In the genomic region with DNA sequence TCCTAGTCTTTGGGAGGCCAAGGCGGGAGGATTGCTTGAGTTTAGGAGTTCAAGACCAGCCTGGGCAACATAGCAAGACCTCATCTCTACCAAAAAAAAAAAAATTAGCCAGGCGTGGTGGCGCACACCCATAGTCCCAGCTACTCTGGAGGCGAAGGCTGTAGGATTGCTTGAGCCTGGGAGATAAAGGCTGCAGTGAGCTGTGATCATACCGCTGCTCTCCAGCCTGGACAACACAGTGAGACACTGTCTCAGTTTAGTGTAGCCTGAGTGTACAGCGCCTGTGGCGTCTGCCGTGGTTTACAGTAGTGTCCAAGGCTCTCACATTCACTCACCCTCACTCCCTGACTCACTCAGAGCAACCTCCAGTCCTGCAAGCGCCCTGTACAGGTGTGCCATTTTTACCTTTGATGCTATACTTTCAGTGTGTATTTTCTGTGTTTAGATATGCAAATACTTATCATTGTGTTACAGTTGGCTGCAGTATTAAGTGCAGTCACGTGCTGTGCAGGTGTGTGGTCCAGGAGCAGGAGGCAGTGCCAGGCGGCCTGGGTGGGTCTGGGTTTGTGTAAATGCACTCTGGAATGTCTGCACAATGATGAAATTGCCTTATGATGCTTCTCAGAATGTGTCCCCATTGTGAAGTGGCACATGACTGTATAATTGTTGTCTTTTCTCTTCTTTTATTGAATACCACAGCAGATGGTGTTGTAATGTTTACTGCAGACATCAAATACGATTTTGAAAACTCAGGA, we compare ENCODE assay signal across 19 cellular contexts. TPM values are rescaled to one million over a fixed set of nuclear protein-coding genes. Genes with fewer than 3 reads are reported as not detected.
DNase-seq lines count a peak whose midpoint lies in the region; ATAC-seq, FAIRE-seq and TF ChIP-seq lines count a peak whose summit lies in the region.
"Had no signal": no experiment of that assay in that cellular context is flagged by ENCODE, and none has a peak within 500 bp of the region (broad histone marks: within the 10 kb centered on the region; RNA-seq: fewer than 3 reads in every experiment).

No MANE protein-coding gene starts in this region.

- H3K9me3 Mint-ChIP-seq in CD14-positive monocyte: peaks cover 0 to 3% (median 0%) of the 10 kb centered on the region in 7 donors
- H3K9me3 Mint-ChIP-seq: activated T-cell treated with anti-CD3 and anti-CD28 coated beads, Interleukin-2, amount 50 U/mL, for 4 hours; CD4-positive, alpha-beta memory T cell; IgD-negative memory B cell had no signal

- peaks cover 32% of the 10 kb centered on the region for H3K4me1 Mint-ChIP-seq in CD14-positive monocyte
- H3K4me1 Mint-ChIP-seq: brain had no signal

- H3K27me3 ChIP-seq in lower lobe of right lung (ENCODE audit: low read depth): no peaks in the 10 kb centered on the region
- H3K27me3 ChIP-seq: dorsolateral prefrontal cortex, pancreas had no signal

- ATAC-seq in lower lobe of right lung (peak; percentile 61 to 68), HG03135 (IDR thresholded peaks at IDR 0.05; ENCODE audit: unreplicated experiment) (no peak), HG03460 (IDR thresholded peaks at IDR 0.05; ENCODE audit: unreplicated experiment) (no peak)
- ATAC-seq: activated T-cell treated with anti-CD3 and anti-CD28 coated beads, Interleukin-2, amount 50 U/mL, for 4 hours; pancreas had no signal

- peaks cover 53 to 63% of the 10 kb centered on the region in 2 donors for H3K36me3 Mint-ChIP-seq in CD14-positive monocyte

- intact Hi-C loops in CD14-positive monocyte (cut with micrococcal nuclease) (no loop called here), lower lobe of right lung (cut with DNase I) (no loop called here)

- FAIRE-seq in H54 (lab: Jason Lieb, UNC): peak; percentile 65
- FAIRE-seq: pancreas had no signal

- TF ChIP-seq CTCF in CD14-positive monocyte (IDR thresholded peaks at IDR 0.05): no peak
- no peak for TF ChIP-seq CTCF in lower lobe of right lung (IDR thresholded peaks at IDR 0.05)

- peak overlapping the region; percentile 20 to 95 (median 76) for H3K27ac Mint-ChIP-seq in CD14-positive monocyte
- H3K27ac Mint-ChIP-seq: activated naive CD8-positive, alpha-beta T cell; IgD-negative memory B cell had no signal

- H3K4me3 Mint-ChIP-seq in CD14-positive monocyte: no peak overlapping the region
- H3K4me3 Mint-ChIP-seq: activated naive CD8-positive, alpha-beta T cell; activated T-cell treated with anti-CD3 and anti-CD28 coated beads, Interleukin-2, amount 50 U/mL, for 4 hours; brain; CD4-positive, alpha-beta memory T cell; IgD-negative memory B cell had no signal

- H3K27ac ChIP-seq in lower lobe of right lung: no peak overlapping the region
- H3K27ac ChIP-seq: dorsolateral prefrontal cortex, pancreas had no signal

- TF ChIP-seq POLR2A in H54 (IDR thresholded peaks at IDR 0.05; ENCODE audit: low read depth, low read length): no peak

- peaks cover 13% of the 10 kb centered on the region for H3K4me1 ChIP-seq in lower lobe of right lung
- H3K4me1 ChIP-seq: pancreas had no signal

- H3K27me3 Mint-ChIP-seq in CD14-positive monocyte (ENCODE audit: low read depth in 3 of 3): no peaks in the 10 kb centered on the region
- H3K27me3 Mint-ChIP-seq: activated naive CD8-positive, alpha-beta T cell; brain; CD4-positive, alpha-beta memory T cell; IgD-negative memory B cell had no signal

- H3K9me3 ChIP-seq in lower lobe of right lung: no peaks in the 10 kb centered on the region
- H3K9me3 ChIP-seq: pancreas had no signal

- DNase-seq in CD14-positive monocyte (ENCODE audit: low spot score) (no peak), H54 (ENCODE audit: insufficient read length, low spot score) (no peak), NCI-H526 (lab: John Stamatoyannopoulos, UW) (peak; percentile 96 to 97), lower lobe of right lung (no peak), dermis blood vessel endothelial cell (no peak)
- no peak for DNase-seq in activated naive CD4-positive, alpha-beta T cell treated with anti-CD3 and anti-CD28 coated beads, Interleukin-2, amount 50 U/mL, for 16 hours
- DNase-seq: activated CD4-positive, alpha-beta T cell treated with anti-CD3 and anti-CD28 coated beads, Interleukin-2, amount 50 U/mL, for 1 hour; activated T-cell treated with anti-CD3 and anti-CD28 coated beads, Interleukin-2, amount 50 U/mL, for 4 hours; CD4-positive, alpha-beta memory T cell; erythroblast; pancreas; stimulated activated CD4-positive, alpha-beta T cell treated with anti-CD3 and anti-CD28 coated beads, Interleukin-4, amount 100 ng/mL, for 24 hours; substantia nigra had no signal

- no peak overlapping the region for H3K4me3 ChIP-seq in lower lobe of right lung
- H3K4me3 ChIP-seq: dorsolateral prefrontal cortex, pancreas had no signal

- H3K36me3 ChIP-seq in lower lobe of right lung: peaks cover 82% of the 10 kb centered on the region

RNA-seq across cellular contexts. Expression of gene DCUN1D2, which starts 36.1 kb away (rescaled TPM):
- polyA plus RNA-seq in CD14-positive monocyte: 1 to 10 TPM; 3.1 to 6.1 TPM
- total RNA-seq in lower lobe of right lung (16.8 TPM), dermis blood vessel endothelial cell (10.0 and 10.2 TPM in 2 replicates)

RNA-seq across cellular contexts. Expression of gene TFDP1, which starts 57.9 kb away (rescaled TPM):
- 10 to 100 TPM; 37.6 to 54.0 TPM for polyA plus RNA-seq in CD14-positive monocyte
- total RNA-seq in lower lobe of right lung (47.0 TPM), dermis blood vessel endothelial cell (49.5 and 122 TPM in 2 replicates)

Comparison
In these comparisons a context has a peak if more than half of its experiments do, and no peak if none do; other contexts are left out.
1. DNase-seq: peak in NCI-H526 (2 of 2); none in CD14-positive monocyte (single experiment), H54 (single experiment), lower lobe of right lung (single experiment), dermis blood vessel endothelial cell (single experiment) and activated naive CD4-positive, alpha-beta T cell treated with anti-CD3 and anti-CD28 coated beads, Interleukin-2, amount 50 U/mL, for 16 hours (single experiment).
2. ATAC-seq: peak in lower lobe of right lung (2 of 2); none in HG03135 (single experiment) and HG03460 (single experiment).